Comparison of ENCODE assay signal across 14 cellular contexts in the genomic region with DNA sequence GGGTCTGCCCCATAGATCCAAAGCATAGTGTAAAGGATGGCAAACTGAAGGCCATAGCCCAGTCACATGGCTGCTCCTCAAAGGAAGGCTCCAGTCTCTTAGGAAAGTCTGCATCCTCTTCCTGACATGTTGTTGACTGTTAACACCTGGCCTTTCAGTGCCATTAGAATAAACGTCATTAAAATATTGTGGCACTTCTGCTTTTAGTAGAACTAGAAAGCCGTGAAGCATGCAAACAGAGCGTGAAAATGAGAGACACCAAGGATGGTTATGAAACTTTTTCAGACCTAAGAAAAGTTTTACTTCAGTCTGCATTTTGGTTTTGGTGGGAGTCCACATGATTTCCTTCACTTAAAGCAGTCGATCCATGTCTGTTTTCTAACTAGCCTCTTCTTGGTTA. TPM values are rescaled to one million over a fixed set of nuclear protein-coding genes. Genes with fewer than 3 reads are reported as not detected.
DNase-seq lines count a peak whose midpoint lies in the region; ATAC-seq, FAIRE-seq and TF ChIP-seq lines count a peak whose summit lies in the region.
"Had no signal": no experiment of that assay in that cellular context is flagged by ENCODE, and none has a peak within 500 bp of the region (broad histone marks: within the 10 kb centered on the region; RNA-seq: fewer than 3 reads in every experiment).

No MANE protein-coding gene starts in this region.

- TF ChIP-seq CTCF in DOHH2 (IDR thresholded peaks at IDR 0.05; ENCODE audit: low read depth, low read length, poor library complexity, severe bottlenecking) (no peak), pancreas (IDR thresholded peaks at IDR 0.05) (no peak), GM23338 (conservative IDR thresholded peaks at IDR 0.05; ENCODE audit: low read depth in 2 of 2) (no peak)

- H3K9me2 ChIP-seq in DOHH2 (replicated peaks; ENCODE audit: control insufficient read depth, low read length) (no peaks in the 10 kb centered on the region), GM23338 (ENCODE audit: insufficient read depth) (no peaks in the 10 kb centered on the region)

- H2AFZ ChIP-seq in GM23338, result no peak overlapping the region

- WGBS in pancreas, 2 donors, result 54 to 62% methylated on average over 4 of the region's 4 CpGs

- peaks cover 7% of the 10 kb centered on the region; the same call in 1 of the 2 replicates for H3F3A ChIP-seq in DOHH2 (ENCODE audit: control insufficient read depth, insufficient read depth)
- no peaks in the 10 kb centered on the region for H3F3A ChIP-seq in GM23338 (replicated peaks; ENCODE audit: low read depth)

- no peaks in the 10 kb centered on the region for H4K20me1 ChIP-seq in DOHH2 (ENCODE audit: control insufficient read depth, insufficient read depth, low read depth, low read length)
- H4K20me1 ChIP-seq in GM23338 (replicated peaks; ENCODE audit: insufficient read depth), result no peaks in the 10 kb centered on the region

- H3K4me3 ChIP-seq in DOHH2 (ENCODE audit: low read length), result peak overlapping the region; percentile 68
- H3K4me3 ChIP-seq in pancreas, result no peak overlapping the region
- no peak overlapping the region for H3K4me3 ChIP-seq in GM23338
- H3K4me3 ChIP-seq: lower lobe of right lung had no signal

- no peak for FAIRE-seq in pancreas (lab: Jason Lieb, UNC)

- H3K79me2 ChIP-seq in DOHH2 (ENCODE audit: control insufficient read depth, low read length) (no peaks in the 10 kb centered on the region), GM23338 (replicated peaks; ENCODE audit: insufficient read depth) (no peaks in the 10 kb centered on the region)

- peaks cover 5% of the 10 kb centered on the region; the same call in 1 of the 2 replicates for H3K36me3 ChIP-seq in DOHH2 (ENCODE audit: control insufficient read depth, low read length)
- no peaks in the 10 kb centered on the region for H3K36me3 ChIP-seq in pancreas
- H3K36me3 ChIP-seq in GM23338 (ENCODE audit: insufficient read depth), result no peaks in the 10 kb centered on the region
- H3K36me3 ChIP-seq: lower lobe of right lung, WERI-Rb-1 had no signal

- no peaks in the 10 kb centered on the region for H3K36me3 Mint-ChIP-seq in GM23338 (ENCODE audit: low read depth)
- H3K36me3 Mint-ChIP-seq: type B pancreatic cell had no signal

- ATAC-seq in GM19328 (IDR thresholded peaks at IDR 0.05; ENCODE audit: unreplicated experiment) (peak; percentile 85), HG02759 (IDR thresholded peaks at IDR 0.05; ENCODE audit: unreplicated experiment) (peak; percentile 94), HG03457 (IDR thresholded peaks at IDR 0.05; ENCODE audit: unreplicated experiment) (peak; percentile 89), pancreas (no peak), GM23338 (no peak)
- ATAC-seq: foreskin keratinocyte, lower lobe of right lung had no signal

- H3K4me2 ChIP-seq in DOHH2 (ENCODE audit: low read length) (peak overlapping the region; percentile 87), GM23338 (no peak overlapping the region)

- no peak overlapping the region for H3K27ac Mint-ChIP-seq in GM23338
- H3K27ac Mint-ChIP-seq: type B pancreatic cell had no signal

- no peaks in the 10 kb centered on the region for H3K9me3 Mint-ChIP-seq in GM23338
- H3K9me3 Mint-ChIP-seq: type B pancreatic cell had no signal

- H3K27me3 Mint-ChIP-seq in GM23338 (ENCODE audit: insufficient read depth, low read depth, poor library complexity), result peaks cover 1% of the 10 kb centered on the region
- H3K27me3 Mint-ChIP-seq: type B pancreatic cell had no signal

- intact Hi-C loops in pancreas (cut with DNase I), result no loop called here

- no peak for DNase-seq in stimulated activated naive CD4-positive, alpha-beta T cell (lab: John Stamatoyannopoulos, UW)
- DNase-seq in effector CD4-positive, alpha-beta T cell, result no peak
- DNase-seq in pancreas (no peak), GM23338 (ENCODE audit: low spot score) (no peak)
- DNase-seq: activated effector memory CD4-positive, alpha-beta T cell treated with anti-CD3 and anti-CD28 coated beads, Interleukin-2, amount 50 U/mL, for 16 hours; foreskin keratinocyte; lower lobe of right lung; NCI-H1436; WERI-Rb-1 had no signal

- H3K27me3 ChIP-seq in DOHH2 (ENCODE audit: control insufficient read depth, low read length) (no peaks in the 10 kb centered on the region), pancreas (peaks cover 0 to 4% (median 0%) of the 10 kb centered on the region in 4 donors), GM23338 (ENCODE audit: insufficient read depth) (no peaks in the 10 kb centered on the region)
- H3K27me3 ChIP-seq: foreskin keratinocyte had no signal

- peaks cover 70% of the 10 kb centered on the region for H3K4me1 ChIP-seq in DOHH2 (ENCODE audit: control insufficient read depth, low read length)
- H3K4me1 ChIP-seq in pancreas, result no peaks in the 10 kb centered on the region
- H3K4me1 ChIP-seq in GM23338 (ENCODE audit: insufficient read depth), result no peaks in the 10 kb centered on the region
- H3K4me1 ChIP-seq: foreskin keratinocyte, lower lobe of right lung had no signal

- H3K4me1 Mint-ChIP-seq in GM23338, result no peaks in the 10 kb centered on the region

- peak overlapping the region; percentile 97 for H3K27ac ChIP-seq in DOHH2 (ENCODE audit: low read depth, low read length)
- H3K27ac ChIP-seq in pancreas, result no peak overlapping the region
- H3K27ac ChIP-seq in GM23338 (ENCODE audit: low read depth), result no peak overlapping the region
- H3K27ac ChIP-seq: foreskin keratinocyte, lower lobe of right lung, WERI-Rb-1 had no signal

- H3K4me3 Mint-ChIP-seq in GM23338, result no peak overlapping the region
- H3K4me3 Mint-ChIP-seq: type B pancreatic cell had no signal

- H3K9me3 ChIP-seq in DOHH2 (ENCODE audit: control insufficient read depth, insufficient read depth, low read length) (no peaks in the 10 kb centered on the region), pancreas (no peaks in the 10 kb centered on the region)
- H3K9me3 ChIP-seq: lower lobe of right lung had no signal

TF ChIP-seq in GM23338, 12 proteins besides CTCF, POLR2A, EP300 and RAD21 (continues in another document):
- TF ChIP-seq JUNB (IDR thresholded peaks at IDR 0.05; ENCODE audit: unreplicated experiment), result no peak
- no peak for TF ChIP-seq STAT1 (IDR thresholded peaks at IDR 0.05; ENCODE audit: unreplicated experiment)
- TF ChIP-seq, protein P1, sequence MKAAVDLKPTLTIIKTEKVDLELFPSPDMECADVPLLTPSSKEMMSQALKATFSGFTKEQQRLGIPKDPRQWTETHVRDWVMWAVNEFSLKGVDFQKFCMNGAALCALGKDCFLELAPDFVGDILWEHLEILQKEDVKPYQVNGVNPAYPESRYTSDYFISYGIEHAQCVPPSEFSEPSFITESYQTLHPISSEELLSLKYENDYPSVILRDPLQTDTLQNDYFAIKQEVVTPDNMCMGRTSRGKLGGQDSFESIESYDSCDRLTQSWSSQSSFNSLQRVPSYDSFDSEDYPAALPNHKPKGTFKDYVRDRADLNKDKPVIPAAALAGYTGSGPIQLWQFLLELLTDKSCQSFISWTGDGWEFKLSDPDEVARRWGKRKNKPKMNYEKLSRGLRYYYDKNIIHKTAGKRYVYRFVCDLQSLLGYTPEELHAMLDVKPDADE (IDR thresholded peaks at IDR 0.05), result no peak

RNA-seq across cellular contexts. Expression of a gene that starts 41.1 kb away (rescaled TPM):
- under 1 TPM; 0.04 to 0.93 (median 0.53) TPM for total RNA-seq in pancreas
- under 1 TPM; 0.15 to 0.16 TPM for polyA plus RNA-seq in pancreas
- 5.8 and 5.9 TPM in 2 replicates for total RNA-seq in GM23338 (2014; rRNA removed; shearing (Covaris generic))
- 0.75 and 1.6 TPM in 2 replicates for polyA plus RNA-seq in GM23338 (2016; fragmentation: Nextera tagmentation; extraction: Ambion mirVana)
- polyA plus RNA-seq: foreskin keratinocyte had no signal

Comparison
In these comparisons a context has a peak if more than half of its experiments do, and no peak if none do; other contexts are left out.
1. ATAC-seq: peak in GM19328 (single experiment), HG02759 (single experiment) and HG03457 (single experiment); none in pancreas (0 of 4) and GM23338 (single experiment).